In genomic region chr6:16498957-16499356, GRCh38 we compare ENCODE assay signal across 1 cellular context.
TF ChIP-seq lines count a peak whose summit lies in the region.

No MANE protein-coding gene starts in this region.

TF ChIP-seq in GM23338, 12 proteins besides CTCF, POLR2A, EP300 and RAD21 (continued from another document):
- TF ChIP-seq ZNF462 (CRISPR knock-in tag; IDR thresholded peaks at IDR 0.05) (no peak), ETS1 (IDR thresholded peaks at IDR 0.05) (no peak), STAT1 (IDR thresholded peaks at IDR 0.05; ENCODE audit: unreplicated experiment) (no peak), ZNF331 (CRISPR knock-in tag; IDR thresholded peaks at IDR 0.05; ENCODE audit: low read depth) (no peak), JUNB (IDR thresholded peaks at IDR 0.05; ENCODE audit: unreplicated experiment) (no peak), CREB1 (CRISPR knock-in tag; IDR thresholded peaks at IDR 0.05; ENCODE audit: low read depth) (no peak), REST (IDR thresholded peaks at IDR 0.05; ENCODE audit: unreplicated experiment) (no peak), EZH2 (IDR thresholded peaks at IDR 0.05; ENCODE audit: low read depth, unreplicated experiment) (no peak), POLR2AphosphoS5 (IDR thresholded peaks at IDR 0.05; ENCODE audit: low read depth) (no peak)
